9 cellular contexts compared by ENCODE assay signal in the genomic region with DNA sequence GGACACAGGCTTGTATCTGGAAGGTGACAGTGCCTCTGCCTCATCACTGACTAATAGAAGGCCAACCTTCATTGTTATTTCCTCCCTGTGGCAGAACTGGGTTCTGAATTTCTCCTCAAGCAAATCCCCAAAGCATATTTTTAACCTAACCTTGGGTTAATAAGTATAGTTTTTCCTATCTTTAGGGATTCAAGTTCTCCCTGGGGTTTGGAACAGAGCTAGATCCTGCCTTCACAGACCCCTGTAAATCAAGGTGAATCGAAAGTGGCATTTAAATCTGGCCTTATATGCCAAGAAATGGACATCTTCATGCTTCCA. TPM values are rescaled to one million over a fixed set of nuclear protein-coding genes. Genes with fewer than 3 reads are reported as not detected.
DNase-seq lines count a peak whose midpoint lies in the region; ATAC-seq and TF ChIP-seq lines count a peak whose summit lies in the region.
"Had no signal": no experiment of that assay in that cellular context is flagged by ENCODE, and none has a peak within 500 bp of the region (broad histone marks: within the 10 kb centered on the region; RNA-seq: fewer than 3 reads in every experiment).

No MANE protein-coding gene starts in this region.

- WGBS in right cardiac atrium, result 70% methylated on average over 1 of the region's 1 CpG

- peaks cover 98% of the 10 kb centered on the region for H3K4me1 ChIP-seq in CD4-positive, alpha-beta memory T cell (ENCODE audit: insufficient read depth, low read length)
- H3K4me1 ChIP-seq in KMS-11 (ENCODE audit: low read depth, poor library complexity, severe bottlenecking), result peaks cover 42% of the 10 kb centered on the region
- H3K4me1 ChIP-seq in right cardiac atrium (ENCODE audit: control insufficient read depth, insufficient read depth, low read length), result peaks cover 3% of the 10 kb centered on the region

- H3K9ac ChIP-seq in KMS-11, result no peak overlapping the region

- no peaks in the 10 kb centered on the region for H3K27me3 ChIP-seq in CD4-positive, alpha-beta memory T cell (ENCODE audit: insufficient read depth, low read length)
- H3K27me3 ChIP-seq in KMS-11 (ENCODE audit: insufficient read depth, low read depth) (no peaks in the 10 kb centered on the region), right cardiac atrium (ENCODE audit: control insufficient read depth, insufficient read depth) (no peaks in the 10 kb centered on the region)

- H4K20me1 ChIP-seq in KMS-11 (ENCODE audit: insufficient read depth), result no peaks in the 10 kb centered on the region

- no peak; the same call in none of the 2 replicates for TF ChIP-seq CTCF in KMS-11 (conservative IDR thresholded peaks at IDR 0.05; ENCODE audit: low read depth, low read length)
- peak; percentile 8 for TF ChIP-seq CTCF in natural killer cell (IDR thresholded peaks at IDR 0.05)
- TF ChIP-seq CTCF in foreskin fibroblast (IDR thresholded peaks at IDR 0.05; ENCODE audit: low read depth, low read length), result no peak

- POLR2A ChIA-PET in CD4-positive, alpha-beta memory T cell (lab: Charles Lee; ENCODE audit: partially characterized antibody), result interaction anchor here (0.8 to 18.7 kb wide), 10 partner anchors 7 to 226 kb away, joined by 4 to 1434 read pairs (median 8); a partner anchor contains a TSS

- H3K27me3 Mint-ChIP-seq in CD4-positive, alpha-beta memory T cell, result no peaks in the 10 kb centered on the region
- no peaks in the 10 kb centered on the region for H3K27me3 Mint-ChIP-seq in activated naive CD8-positive, alpha-beta T cell treated with anti-CD3 and anti-CD28 coated beads, Interleukin-2, amount 50 U/mL, for 24 hours
- H3K27me3 Mint-ChIP-seq in natural killer cell (ENCODE audit: low read depth in 2 of 2), result no peaks in the 10 kb centered on the region

- no peak for DNase-seq in CD4-positive, alpha-beta memory T cell
- no peak for DNase-seq in activated naive CD8-positive, alpha-beta T cell treated with anti-CD3 and anti-CD28 coated beads, Interleukin-2, amount 50 U/mL, for 24 hours
- no peak for DNase-seq in natural killer cell
- DNase-seq in foreskin fibroblast, result no peak
- no peak for DNase-seq in right cardiac atrium
- no peak for DNase-seq in activated effector memory CD4-positive, alpha-beta T cell treated with Interleukin-2 at 50 U/mL for 16 hours

- intact Hi-C loops in CD4-positive, alpha-beta memory T cell (cut with micrococcal nuclease), result loop anchor here (1.0 to 10.0 kb wide), 9 partner anchors 26 to 546 kb away; no protein-coding TSS in a partner anchor
- intact Hi-C loops in natural killer cell (cut with micrococcal nuclease), result loop anchor here (1.0 to 5.0 kb wide), 3 partner anchors 111 to 351 kb away; a partner anchor contains a TSS
- intact Hi-C loops in right cardiac atrium (cut with DNase I), result loop anchor here (2.0 to 10.0 kb wide), 3 partner anchors 102 to 179 kb away; no protein-coding TSS in a partner anchor

- peak overlapping the region; percentile 25 to 39 for H3K4me3 ChIP-seq in CD4-positive, alpha-beta memory T cell (ENCODE audit: low read length in 2 of 2)
- no peak overlapping the region for H3K4me3 ChIP-seq in KMS-11 (IDR thresholded peaks at IDR 0.05; ENCODE audit: insufficient read depth, low read depth, low read length)
- no peak overlapping the region for H3K4me3 ChIP-seq in foreskin fibroblast (ENCODE audit: low read depth in 1 of 2, low read length in 2 of 2)
- H3K4me3 ChIP-seq in right cardiac atrium (ENCODE audit: low read length), result no peak overlapping the region

- H2AFZ ChIP-seq in KMS-11 (ENCODE audit: low read depth), result no peak overlapping the region

- peak overlapping the region; percentile 79 to 95 (median 85) for H3K4me3 Mint-ChIP-seq in CD4-positive, alpha-beta memory T cell
- H3K4me3 Mint-ChIP-seq in activated naive CD8-positive, alpha-beta T cell treated with anti-CD3 and anti-CD28 coated beads, Interleukin-2, amount 50 U/mL, for 24 hours, result peak overlapping the region; percentile 69
- peak overlapping the region; percentile 86 for H3K4me3 Mint-ChIP-seq in natural killer cell

- peaks cover 0 to 5% (median 0%) of the 10 kb centered on the region in 8 donors for H3K9me3 Mint-ChIP-seq in CD4-positive, alpha-beta memory T cell
- H3K9me3 Mint-ChIP-seq in activated naive CD8-positive, alpha-beta T cell treated with anti-CD3 and anti-CD28 coated beads, Interleukin-2, amount 50 U/mL, for 24 hours, result no peaks in the 10 kb centered on the region
- no peaks in the 10 kb centered on the region for H3K9me3 Mint-ChIP-seq in natural killer cell

- no peaks in the 10 kb centered on the region for H3K9me3 ChIP-seq in CD4-positive, alpha-beta memory T cell (ENCODE audit: control insufficient read depth in 1 of 2, low read length in 2 of 2)
- no peaks in the 10 kb centered on the region for H3K9me3 ChIP-seq in right cardiac atrium (ENCODE audit: control insufficient read depth, low read length)

- CTCF ChIA-PET in CD4-positive, alpha-beta memory T cell (lab: Charles Lee; ENCODE audit: partially characterized antibody), result interaction anchor here (0.7 to 17.0 kb wide), 24 partner anchors 8 to 814 kb away, joined by 3 to 623 read pairs (median 6); a partner anchor contains a TSS

- ATAC-seq in activated naive CD8-positive, alpha-beta T cell treated with anti-CD3 and anti-CD28 coated beads, Interleukin-2, amount 50 U/mL, for 24 hours, result no peak
- ATAC-seq in natural killer cell (no peak), HG02571 (IDR thresholded peaks at IDR 0.05; ENCODE audit: unreplicated experiment) (no peak), right cardiac atrium (no peak)

- peak overlapping the region; percentile 54 for H3K27ac ChIP-seq in CD4-positive, alpha-beta memory T cell (ENCODE audit: low read depth, low read length)
- H3K27ac ChIP-seq in KMS-11, result no peak overlapping the region
- no peak overlapping the region for H3K27ac ChIP-seq in right cardiac atrium (ENCODE audit: low read length)

- no peaks in the 10 kb centered on the region for H3K36me3 Mint-ChIP-seq in CD4-positive, alpha-beta memory T cell
- peaks cover 2% of the 10 kb centered on the region for H3K36me3 Mint-ChIP-seq in activated naive CD8-positive, alpha-beta T cell treated with anti-CD3 and anti-CD28 coated beads, Interleukin-2, amount 50 U/mL, for 24 hours (ENCODE audit: low read depth)
- H3K36me3 Mint-ChIP-seq in natural killer cell, result no peaks in the 10 kb centered on the region

- no peaks in the 10 kb centered on the region for H3K79me2 ChIP-seq in KMS-11 (ENCODE audit: insufficient read depth, low read depth)

- no peaks in the 10 kb centered on the region for H3K36me3 ChIP-seq in CD4-positive, alpha-beta memory T cell (ENCODE audit: insufficient read depth, low read length)
- H3K36me3 ChIP-seq in KMS-11 (ENCODE audit: insufficient read depth), result no peaks in the 10 kb centered on the region

- peaks cover 76 to 97% (median 89%) of the 10 kb centered on the region in 4 donors for H3K4me1 Mint-ChIP-seq in CD4-positive, alpha-beta memory T cell
- H3K4me1 Mint-ChIP-seq in activated naive CD8-positive, alpha-beta T cell treated with anti-CD3 and anti-CD28 coated beads, Interleukin-2, amount 50 U/mL, for 24 hours, result peaks cover 94% of the 10 kb centered on the region
- peaks cover 90 to 93% of the 10 kb centered on the region in 2 donors for H3K4me1 Mint-ChIP-seq in natural killer cell

- H3K27ac Mint-ChIP-seq in CD4-positive, alpha-beta memory T cell, result peak overlapping the region; percentile 89 to 100 (median 96)
- H3K27ac Mint-ChIP-seq in activated naive CD8-positive, alpha-beta T cell treated with anti-CD3 and anti-CD28 coated beads, Interleukin-2, amount 50 U/mL, for 24 hours, result peak overlapping the region; percentile 95
- peak overlapping the region; percentile 94 to 95 for H3K27ac Mint-ChIP-seq in natural killer cell

- H3K4me2 ChIP-seq in KMS-11, result peak overlapping the region; percentile 9; the same call in 1 of the 2 replicates

RNA-seq across cellular contexts. Expression of a gene that starts 4.4 kb away (rescaled TPM):
- total RNA-seq in CD4-positive, alpha-beta memory T cell, result 1 to 10 TPM; 1.7 to 1.9 TPM
- 10 to 100 TPM; 15.6 to 18.2 TPM for polyA plus RNA-seq in CD4-positive, alpha-beta memory T cell
- total RNA-seq in natural killer cell, result 10 to 100 TPM; 13.5 to 21.1 (median 17.0) TPM
- 10 to 100 TPM in 3 of 4 donors, 1 to 10 TPM in 1; 1.2 to 20.7 (median 14.7) TPM for total RNA-seq in right cardiac atrium
- 6.2 TPM for polyA plus RNA-seq in right cardiac atrium
- total RNA-seq: fibroblast of villous mesenchyme had no signal

RNA-seq across cellular contexts. Expression of a gene that starts 22.6 kb away (rescaled TPM):
- total RNA-seq in CD4-positive, alpha-beta memory T cell, result 100 to 1,000 TPM; 284 TPM
- 100 to 1,000 TPM; 125 to 221 TPM for polyA plus RNA-seq in CD4-positive, alpha-beta memory T cell
- total RNA-seq in natural killer cell, result 100 to 1,000 TPM; 203 to 297 (median 203) TPM
- total RNA-seq in right cardiac atrium, result 1 to 10 TPM; 2.1 to 4.5 (median 4.1) TPM
- 2.1 TPM for polyA plus RNA-seq in right cardiac atrium

Comparison
In these comparisons a context has a peak if more than half of its experiments do, and no peak if none do; other contexts are left out.
1. H3K4me3 ChIP-seq: peak in CD4-positive, alpha-beta memory T cell (2 of 2); none in KMS-11 (single experiment), foreskin fibroblast (0 of 2) and right cardiac atrium (single experiment).
2. RNA of a gene that starts 22.6 kb away (total RNA-seq): 284 TPM in CD4-positive, alpha-beta memory T cell and 203 to 297 TPM in natural killer cell; 2.1 to 4.5 TPM in right cardiac atrium; every median in the first group is over 10 times any median in the second.
3. Peak in every context shown above with its lines, with median percentiles within 50 percentile points of each other: H3K27ac Mint-ChIP-seq and H3K4me3 Mint-ChIP-seq.